ENCODE assay signal across 8 cellular contexts in the genomic region with DNA sequence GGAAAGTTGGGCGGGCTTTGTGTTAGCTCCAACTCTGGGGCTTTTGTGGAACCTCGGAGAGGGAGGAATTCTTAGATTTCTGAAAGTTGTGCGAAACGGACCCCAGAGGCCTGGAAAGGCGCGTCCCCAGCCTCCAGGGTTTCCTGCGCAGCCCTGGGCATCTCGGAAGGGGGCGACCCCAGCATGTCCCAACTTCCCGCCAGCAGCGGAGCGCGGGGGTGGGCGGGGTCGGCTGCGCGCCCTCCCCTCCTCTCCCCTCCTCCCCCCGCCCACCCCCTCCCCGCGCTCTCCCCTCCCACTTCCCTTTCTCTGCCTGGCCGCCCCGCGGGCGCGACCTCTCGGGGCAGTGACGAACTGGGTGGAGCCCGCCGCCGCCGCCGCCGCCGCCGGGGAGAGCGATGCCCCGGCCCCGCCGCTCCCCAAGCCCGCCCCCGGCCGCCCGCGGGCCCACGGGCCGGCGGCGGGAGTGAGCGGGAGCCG. TPM values are rescaled to one million over a fixed set of nuclear protein-coding genes. Genes with fewer than 3 reads are reported as not detected.
A peak's percentile ranks its signal among the peaks of the same experiment; 100 is the strongest.
DNase-seq lines count a peak whose midpoint lies in the region; ATAC-seq and TF ChIP-seq lines count a peak whose summit lies in the region.

No MANE protein-coding gene starts in this region.

- H3K18ac ChIP-seq in neuronal stem cell (ENCODE audit: low read length), result peak overlapping the region; percentile 94

- CTCF ChIA-PET in RWPE1 (lab: Yijun Ruan, JAX), result interaction anchor here (0.7 to 1.9 kb wide), 6 partner anchors 11 to 1445 kb away, joined by 3 to 7 read pairs (median 4); no protein-coding TSS in a partner anchor

- H3K4me1 ChIP-seq in HUES6 (ENCODE audit: control insufficient read depth, insufficient read depth, low read length), result peaks cover 24% of the 10 kb centered on the region
- H3K4me1 ChIP-seq in neuronal stem cell (ENCODE audit: control insufficient read depth in 2 of 2, insufficient read depth in 1 of 2, low read depth in 1 of 2, low read length in 2 of 2), result peaks cover 3 to 8% of the 10 kb centered on the region in 2 donors

- no peak for TF ChIP-seq CTCF in RWPE1 (conservative IDR thresholded peaks at IDR 0.05; ENCODE audit: low read depth)
- no peak for TF ChIP-seq CTCF in fibroblast of villous mesenchyme (IDR thresholded peaks at IDR 0.05; ENCODE audit: insufficient read depth, low read depth, low read length)

- peak overlapping the region; percentile 87 for H3K4me2 ChIP-seq in neuronal stem cell (ENCODE audit: insufficient read depth, low read length, poor library complexity, severe bottlenecking)

- H2AK5ac ChIP-seq in neuronal stem cell (ENCODE audit: low read depth, low read length), result no peak overlapping the region

- peak overlapping the region; percentile 78 for H2BK5ac ChIP-seq in neuronal stem cell (ENCODE audit: low read length)

- H4K91ac ChIP-seq in neuronal stem cell (ENCODE audit: low read depth, low read length, poor library complexity), result no peak overlapping the region

- in situ Hi-C loops in Caki2 (cut with HindIII; ENCODE audit: low pct_unique_long_range_greater_than_20kb, low sequenced_read_pairs), result no loop called here

- H3K4me3 ChIP-seq in HUES6 (ENCODE audit: low read depth, low read length), result peak overlapping the region; percentile 60
- H3K4me3 ChIP-seq in fibroblast of villous mesenchyme (ENCODE audit: low read depth, low read length), result peak overlapping the region; percentile 68
- peak overlapping the region; percentile 61 to 92 for H3K4me3 ChIP-seq in neuronal stem cell (ENCODE audit: low read length in 2 of 2)

- no peak overlapping the region for H2BK15ac ChIP-seq in neuronal stem cell (ENCODE audit: low read length)

- DNase-seq in Caki2 (ENCODE audit: low read depth) (peak; percentile 62), RWPE1 (ENCODE audit: low spot score) (peak; percentile 60), activated gamma-delta T cell (lab: John Stamatoyannopoulos, UW) (peak; percentile 70), fibroblast of villous mesenchyme (ENCODE audit: low read depth) (peak; percentile 76), neuronal stem cell (ENCODE audit: low spot score) (peak; percentile 77), substantia nigra (lab: John Stamatoyannopoulos, UW) (peak in 43 of 49 donors; percentile 6 to 77 (median 41))

- no peak overlapping the region for H3K4ac ChIP-seq in neuronal stem cell (ENCODE audit: low read length)

- peak; percentile 80 for ATAC-seq in GM21423 (IDR thresholded peaks at IDR 0.05; ENCODE audit: unreplicated experiment)

- H3K9me3 ChIP-seq in HUES6 (ENCODE audit: control insufficient read depth, insufficient read depth, low read depth, low read length) (no peaks in the 10 kb centered on the region), neuronal stem cell (replicated peaks in 1 of 2; ENCODE audit: control insufficient read depth in 2 of 2, insufficient read depth in 1 of 2, low read depth in 1 of 2, low read length in 2 of 2) (no peaks in the 10 kb centered on the region)

- no peak overlapping the region for H3K23ac ChIP-seq in neuronal stem cell (ENCODE audit: low read depth, low read length, poor library complexity)

- no CpG with 5 or more reads among the region's 50 CpGs for WGBS in neuronal stem cell (ENCODE audit: extremely low coverage in 2 of 2, insufficient read length in 2 of 2, insufficient replicate concordance in 1 of 2), 2 donors

- peak overlapping the region; percentile 97 for H2AFZ ChIP-seq in neuronal stem cell (ENCODE audit: low read length)

- POLR2A ChIA-PET in RWPE1 (lab: Yijun Ruan, JAX; ENCODE audit: low non-redundant PET), result interaction anchor here (1.2 kb wide), 1 partner anchor 80 kb away, joined by 3 read pairs; no protein-coding TSS in a partner anchor

- peak overlapping the region; percentile 68 for H3K27ac ChIP-seq in HUES6 (ENCODE audit: low read depth, low read length)
- peak overlapping the region; percentile 75 for H3K27ac ChIP-seq in RWPE1
- peak overlapping the region; percentile 90 for H3K27ac ChIP-seq in neuronal stem cell (replicated peaks; ENCODE audit: low read length)
- H3K27ac ChIP-seq in substantia nigra (ENCODE audit: low read depth, low read length, poor library complexity, severe bottlenecking), result peak overlapping the region; percentile 78

- H4K8ac ChIP-seq in neuronal stem cell (ENCODE audit: low read depth, low read length), result no peak overlapping the region

- no peak overlapping the region for H2BK12ac ChIP-seq in neuronal stem cell (ENCODE audit: low read length)

- peak overlapping the region; percentile 67 for H3K9ac ChIP-seq in HUES6 (ENCODE audit: low read length)
- no peak overlapping the region for H3K9ac ChIP-seq in neuronal stem cell (ENCODE audit: low read depth, low read length, poor library complexity)

- peak overlapping the region; percentile 84 for H3K14ac ChIP-seq in neuronal stem cell (ENCODE audit: low read length)

- H3K27me3 ChIP-seq in HUES6 (ENCODE audit: control insufficient read depth, insufficient read depth, low read length) (no peaks in the 10 kb centered on the region), neuronal stem cell (ENCODE audit: control insufficient read depth in 3 of 3, insufficient read depth in 3 of 3, low read depth in 1 of 3, low read length in 3 of 3) (no peaks in the 10 kb centered on the region)

- H2BK120ac ChIP-seq in neuronal stem cell (ENCODE audit: low read depth, low read length), result no peak overlapping the region

- peaks cover 4% of the 10 kb centered on the region for H3K79me1 ChIP-seq in neuronal stem cell (ENCODE audit: low read depth, low read length)

- H3K36me3 ChIP-seq in HUES6 (ENCODE audit: control insufficient read depth, insufficient read depth, low read length) (no peaks in the 10 kb centered on the region), neuronal stem cell (replicated peaks in 1 of 2; ENCODE audit: control insufficient read depth in 2 of 2, insufficient read depth in 2 of 2, low read length in 2 of 2) (no peaks in the 10 kb centered on the region)

RNA-seq across cellular contexts. Expression of a gene that starts 16.8 kb away (rescaled TPM):
- total RNA-seq in Caki2 (2014; rRNA removed; shearing (Covaris generic); ENCODE audit: low replicate concordance), result not detected in 2 replicates
- total RNA-seq in fibroblast of villous mesenchyme, result 0.43 and 0.64 TPM in 2 replicates
- polyA plus RNA-seq in neuronal stem cell (2013, experiment 1 of 2), result not detected
- polyA plus RNA-seq in neuronal stem cell (2013, experiment 2 of 2), result not detected

Comparison
In these comparisons a context has a peak if more than half of its experiments do, and no peak if none do; other contexts are left out.
1. Peak in every context shown above with its lines: DNase-seq, ATAC-seq, H3K4me3 ChIP-seq and H3K27ac ChIP-seq.